11 cellular contexts compared by ENCODE assay signal in the genomic region with DNA sequence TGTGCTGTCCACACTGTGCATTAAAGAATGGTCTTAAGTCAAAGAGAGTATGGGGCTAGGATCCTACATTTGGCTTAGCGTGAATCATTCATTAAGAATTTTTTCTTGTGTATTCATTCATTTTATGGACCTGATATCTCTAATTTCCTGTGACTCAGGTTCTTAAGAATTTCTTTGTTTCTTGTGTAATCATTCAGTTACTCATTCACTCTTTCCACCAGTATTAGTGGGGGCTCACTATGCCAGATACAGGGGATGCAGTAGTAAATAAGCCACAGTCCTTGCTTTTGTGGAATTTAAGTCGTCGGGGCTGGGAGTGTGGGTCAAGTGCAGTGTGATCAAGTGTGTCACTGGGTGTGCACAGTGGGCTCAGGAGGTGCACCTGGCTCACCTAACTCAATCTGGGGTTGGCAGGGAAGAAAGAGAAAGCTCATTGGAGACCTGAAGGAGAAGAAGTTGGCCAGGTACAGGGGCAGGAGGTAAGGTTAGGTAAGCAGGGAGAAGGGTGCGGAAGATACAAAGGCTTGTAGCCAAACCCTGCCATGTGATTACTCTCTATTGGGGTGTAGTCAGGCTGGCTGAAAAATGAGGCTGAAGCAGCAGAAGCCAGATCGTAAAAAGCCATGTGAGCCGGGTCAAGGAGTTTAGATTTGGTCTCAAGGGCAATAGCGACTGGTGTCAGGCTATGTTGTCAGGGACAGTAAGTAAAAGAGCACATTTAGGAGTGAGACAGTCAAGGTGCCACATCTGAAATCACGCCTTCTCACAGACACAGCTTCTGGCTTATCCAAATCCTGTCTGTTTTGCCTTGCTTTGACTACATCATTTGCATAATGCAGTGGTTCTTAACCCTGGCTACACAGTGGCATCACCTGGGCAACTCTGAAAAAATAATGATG.
A peak's percentile ranks its signal among the peaks of the same experiment; 100 is the strongest.
DNase-seq lines count a peak whose midpoint lies in the region; ATAC-seq and TF ChIP-seq lines count a peak whose summit lies in the region.
"Had no signal": no experiment of that assay in that cellular context is flagged by ENCODE, and none has a peak within 500 bp of the region (broad histone marks: within the 10 kb centered on the region; RNA-seq: fewer than 3 reads in every experiment).

No MANE protein-coding gene starts in this region.

- TF ChIP-seq CTCF in PC-3 (conservative IDR thresholded peaks at IDR 0.05; ENCODE audit: low read depth, low read length) = no peak

- no peaks in the 10 kb centered on the region for H3K9me2 ChIP-seq in PC-3 (replicated peaks; ENCODE audit: low read length)

- H3K27me3 Mint-ChIP-seq in CD4-positive, alpha-beta memory T cell = no peaks in the 10 kb centered on the region
- H3K27me3 Mint-ChIP-seq: activated T-cell treated with anti-CD3 and anti-CD28 coated beads, Interleukin-2, amount 50 U/mL, for 24 hours; naive B cell had no signal

- H3K36me3 ChIP-seq in PC-3 (ENCODE audit: low read depth, low read length) = no peaks in the 10 kb centered on the region; the same call in 1 of the 2 replicates
- H3K36me3 ChIP-seq in CD4-positive, alpha-beta memory T cell (ENCODE audit: insufficient read depth, low read length) = no peaks in the 10 kb centered on the region

- peaks cover 5% of the 10 kb centered on the region for H3F3A ChIP-seq in PC-3 (ENCODE audit: low read length, unreplicated experiment)

- intact Hi-C loops in PC-3 (cut with micrococcal nuclease) = loop anchor here (1.0 to 5.0 kb wide), 4 partner anchors 64 to 266 kb away; no protein-coding TSS in a partner anchor
- intact Hi-C loops in CD4-positive, alpha-beta memory T cell (cut with micrococcal nuclease) = no loop called here

- H3K27me3 ChIP-seq in PC-3 (ENCODE audit: low read length) = no peaks in the 10 kb centered on the region
- no peaks in the 10 kb centered on the region for H3K27me3 ChIP-seq in CD4-positive, alpha-beta memory T cell (ENCODE audit: insufficient read depth, low read length)

- no peak overlapping the region for H3K27ac Mint-ChIP-seq in CD4-positive, alpha-beta memory T cell
- H3K27ac Mint-ChIP-seq: activated T-cell treated with anti-CD3 and anti-CD28 coated beads, Interleukin-2, amount 50 U/mL, for 24 hours had no signal

- H3K79me2 ChIP-seq in PC-3 (ENCODE audit: low read length) = peaks cover 22% of the 10 kb centered on the region

- H4K20me1 ChIP-seq in PC-3 (ENCODE audit: low read length) = no peaks in the 10 kb centered on the region

- peak overlapping the region; percentile 48 for H3K4me3 ChIP-seq in PC-3 (ENCODE audit: low read length)
- H3K4me3 ChIP-seq in skeletal muscle cell (ENCODE audit: low read depth, low read length) = no peak overlapping the region
- no peak overlapping the region for H3K4me3 ChIP-seq in CD4-positive, alpha-beta memory T cell (ENCODE audit: low read length in 2 of 2)

- CTCF ChIA-PET in PC-3 (lab: Charles Lee) = interaction anchor here (0.9 to 1.0 kb wide), 3 partner anchors 64 to 140 kb away, joined by 3 read pairs; no protein-coding TSS in a partner anchor
- CTCF ChIA-PET in CD4-positive, alpha-beta memory T cell (lab: Charles Lee; ENCODE audit: partially characterized antibody) = no interaction called here

- peak overlapping the region; percentile 51 for H2AFZ ChIP-seq in PC-3 (ENCODE audit: low read length)

- POLR2A ChIA-PET in PC-3 (lab: Charles Lee; ENCODE audit: unreplicated experiment) = interaction anchor here (0.6 kb wide), 2 partner anchors 65 to 204 kb away, joined by 3 to 5 read pairs; no protein-coding TSS in a partner anchor
- POLR2A ChIA-PET in CD4-positive, alpha-beta memory T cell (lab: Charles Lee; ENCODE audit: partially characterized antibody) = no interaction called here

- H3K9ac ChIP-seq in PC-3 (ENCODE audit: low read length) = peak overlapping the region; percentile 72

- H3K9me3 Mint-ChIP-seq in CD4-positive, alpha-beta memory T cell = no peaks in the 10 kb centered on the region
- H3K9me3 Mint-ChIP-seq: activated T-cell treated with anti-CD3 and anti-CD28 coated beads, Interleukin-2, amount 50 U/mL, for 24 hours; H9; naive B cell had no signal

- peak overlapping the region; percentile 97 for H3K27ac ChIP-seq in PC-3 (ENCODE audit: low read length)
- H3K27ac ChIP-seq in CD4-positive, alpha-beta memory T cell (ENCODE audit: low read depth, low read length) = no peak overlapping the region

- DNase-seq in PC-3 (peak; percentile 98), fibroblast of gingiva (ENCODE audit: low read depth) (peak; percentile 77), skeletal muscle cell (ENCODE audit: low read depth) (peak; percentile 86), C1 segment of cervical spinal cord (lab: John Stamatoyannopoulos, UW) (no peak)
- DNase-seq in CD4-positive, alpha-beta memory T cell = no peak
- DNase-seq: activated T-cell treated with anti-CD3 and anti-CD28 coated beads, Interleukin-2, amount 50 U/mL, for 24 hours; H9; naive B cell had no signal

- peaks cover 0 to 2% (median 0%) of the 10 kb centered on the region in 4 donors for H3K4me1 Mint-ChIP-seq in CD4-positive, alpha-beta memory T cell

- no peaks in the 10 kb centered on the region for H3K36me3 Mint-ChIP-seq in CD4-positive, alpha-beta memory T cell
- H3K36me3 Mint-ChIP-seq: naive B cell had no signal

- ATAC-seq in GM18867 (IDR thresholded peaks at IDR 0.05; ENCODE audit: unreplicated experiment) (peak; percentile 82), PC-3 (peak; percentile 83), HG03460 (IDR thresholded peaks at IDR 0.05; ENCODE audit: unreplicated experiment) (no peak), HG03108 (IDR thresholded peaks at IDR 0.05; ENCODE audit: unreplicated experiment) (no peak)

- peaks cover 73% of the 10 kb centered on the region for H3K4me1 ChIP-seq in PC-3 (ENCODE audit: insufficient read depth, low read length)
- H3K4me1 ChIP-seq in CD4-positive, alpha-beta memory T cell (ENCODE audit: insufficient read depth, low read length) = no peaks in the 10 kb centered on the region

- H3K9me3 ChIP-seq in PC-3 (ENCODE audit: low read length) = no peaks in the 10 kb centered on the region
- H3K9me3 ChIP-seq in CD4-positive, alpha-beta memory T cell (ENCODE audit: control insufficient read depth in 1 of 2, low read length in 2 of 2) = no peaks in the 10 kb centered on the region

- peak overlapping the region; percentile 85 for H3K4me2 ChIP-seq in PC-3 (ENCODE audit: low read length)

- no peak overlapping the region for H3K4me3 Mint-ChIP-seq in CD4-positive, alpha-beta memory T cell
- H3K4me3 Mint-ChIP-seq: activated T-cell treated with anti-CD3 and anti-CD28 coated beads, Interleukin-2, amount 50 U/mL, for 24 hours; H9; naive B cell had no signal

- BruUV-seq in PC-3 (replicated peaks; lab: Mats Ljungman, UMichigan) = TSS peak; percentile 84

Comparison
In these comparisons a context has a peak if more than half of its experiments do, and no peak if none do; other contexts are left out.
1. ATAC-seq: peak in GM18867 (single experiment) and PC-3 (single experiment); none in HG03460 (single experiment) and HG03108 (single experiment).
2. DNase-seq: peak in PC-3 (single experiment), fibroblast of gingiva (single experiment) and skeletal muscle cell (single experiment); none in CD4-positive, alpha-beta memory T cell (0 of 5) and C1 segment of cervical spinal cord (0 of 14).